ENCODE assay signal across 24 cellular contexts in the genomic region with DNA sequence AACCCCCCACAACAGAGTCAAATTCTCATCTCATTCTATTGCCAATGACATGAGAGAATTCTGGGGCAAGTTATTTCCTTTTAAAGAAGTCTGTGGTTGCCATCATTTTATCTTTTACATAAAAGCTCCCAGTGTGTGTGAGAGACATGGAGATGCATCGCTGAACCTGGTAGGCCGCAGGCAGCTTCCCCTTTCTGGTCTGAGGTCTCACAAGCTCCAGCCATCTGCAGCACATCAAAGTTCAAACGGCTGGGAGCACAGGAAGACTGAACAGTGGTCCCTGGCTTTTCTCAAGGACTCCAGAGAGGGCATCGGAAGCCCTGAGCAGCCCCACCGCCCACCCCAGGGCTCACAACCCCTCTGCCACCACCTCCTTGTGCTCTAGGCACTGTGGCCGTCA.
"Had no signal": no experiment of that assay in that cellular context is flagged by ENCODE, and none has a peak within 500 bp of the region (broad histone marks: within the 10 kb centered on the region; RNA-seq: fewer than 3 reads in every experiment).

No MANE protein-coding gene starts in this region.

- H3K4me3 ChIP-seq: adrenal gland, ascending aorta, esophagus squamous epithelium, left lung, lower lobe of right lung, neural progenitor cell, right atrium auricular region, tibial nerve had no signal

- ATAC-seq: left lung, lower lobe of right lung, natural killer cell had no signal

- H2AFZ ChIP-seq: neural progenitor cell had no signal

- H3K9me3 ChIP-seq: adrenal gland, ascending aorta, esophagus squamous epithelium, left lung, lower lobe of right lung, right atrium auricular region had no signal

- DNase-seq: activated CD4-positive, alpha-beta memory T cell treated with anti-CD3 and anti-CD28 coated beads for 36 hours; activated CD4-positive, alpha-beta T cell treated with anti-CD3 and anti-CD28 coated beads, Interleukin-2, amount 10 ng/mL, durations not matched to agents 24 days and 14 days; activated CD4-positive, CD25-positive, alpha-beta regulatory T cell treated with anti-CD3 and anti-CD28 coated beads, Interleukin-2, amount 50 U/mL, for 72 hours; activated CD8-positive, alpha-beta memory T cell treated with anti-CD3 and anti-CD28 coated beads, Interleukin-2, amount 50 U/mL, for 4 hours; activated effector memory CD4-positive, alpha-beta T cell treated with anti-CD3 and anti-CD28 coated beads, Interleukin-2, amount 50 U/mL, for 16 hours; activated naive CD4-positive, alpha-beta T cell treated with anti-CD3 and anti-CD28 coated beads for 36 hours; activated naive CD8-positive, alpha-beta T cell treated with anti-CD3 and anti-CD28 coated beads for 36 hours; activated T-cell treated with anti-CD3 and anti-CD28 coated beads, Interleukin-2, amount 50 U/mL, for 1 hour; adrenal gland; brain microvascular endothelial cell; effector CD4-positive, alpha-beta T cell; esophagus squamous epithelium; left lung; lower lobe of right lung; mesenchymal stem cell; natural killer cell; stimulated activated CD4-positive, alpha-beta T cell treated with anti-CD3 and anti-CD28 coated beads, Interleukin-15, amount 100 ng/mL, for 24 hours; stimulated activated CD4-positive, alpha-beta T cell treated with anti-CD3 and anti-CD28 coated beads, Interleukin-2, amount 100 ng/mL, for 24 hours; stimulated activated naive CD4-positive, alpha-beta T cell treated with Interleukin-2 at 50 U/mL for 16 hours had no signal

- H3K9ac ChIP-seq: neural progenitor cell had no signal

- H3K36me3 ChIP-seq: adrenal gland, ascending aorta, brain microvascular endothelial cell, esophagus squamous epithelium, left lung, lower lobe of right lung, neural progenitor cell, right atrium auricular region, tibial nerve had no signal

- H3K4me1 ChIP-seq: adrenal gland, ascending aorta, esophagus squamous epithelium, left lung, lower lobe of right lung, neural progenitor cell, right atrium auricular region, tibial nerve had no signal

- H3K27ac ChIP-seq: adrenal gland, ascending aorta, brain microvascular endothelial cell, epithelial cell of prostate, esophagus squamous epithelium, left lung, lower lobe of right lung, neural progenitor cell, right atrium auricular region, tibial nerve had no signal

- H3K4me2 ChIP-seq: neural progenitor cell had no signal

- H3K27me3 ChIP-seq: adrenal gland, ascending aorta, brain microvascular endothelial cell, esophagus squamous epithelium, left lung, neural progenitor cell, right atrium auricular region, tibial nerve had no signal
